7 cellular contexts compared by ENCODE assay signal in the genomic region with DNA sequence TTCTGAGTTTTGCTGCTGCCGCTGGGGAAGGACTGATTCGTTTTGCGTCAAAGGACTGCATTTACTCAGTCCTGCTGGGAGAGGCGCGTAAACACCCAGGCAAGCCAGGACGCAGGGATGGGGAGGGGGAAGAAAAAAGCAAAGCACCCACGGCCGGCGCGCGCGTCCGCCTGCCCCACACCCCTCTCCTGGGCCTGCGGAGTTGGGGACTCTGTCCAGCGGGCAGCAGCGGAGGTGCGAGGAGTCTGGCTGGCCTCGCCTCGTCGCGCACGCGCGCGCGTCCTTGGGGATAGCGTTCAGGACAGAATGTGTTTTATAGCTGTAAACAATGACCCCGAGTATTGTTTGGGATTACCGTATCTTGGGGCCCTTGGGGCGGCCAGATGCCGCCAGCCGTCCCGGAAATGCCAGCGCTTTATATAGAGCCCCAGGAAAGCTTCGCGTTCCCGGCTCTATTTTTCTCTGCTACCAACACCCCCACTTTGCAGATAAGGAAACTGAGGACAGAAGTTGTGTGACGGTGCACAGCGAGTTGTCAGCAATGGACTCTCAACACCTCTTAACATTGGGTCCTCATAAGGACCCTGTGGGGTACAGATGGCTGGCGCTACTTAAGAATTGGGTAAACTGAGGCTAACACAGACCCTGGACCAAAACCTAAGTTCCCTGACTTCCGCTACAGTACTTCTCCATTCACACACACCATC. TPM values are rescaled to one million over a fixed set of nuclear protein-coding genes. Genes with fewer than 3 reads are reported as not detected.
A peak's percentile ranks its signal among the peaks of the same experiment; 100 is the strongest.
DNase-seq lines count a peak whose midpoint lies in the region; ATAC-seq and TF ChIP-seq lines count a peak whose summit lies in the region.

No MANE protein-coding gene starts in this region.

- peak; percentile 49 for DNase-seq in DMS153 (lab: John Stamatoyannopoulos, UW)
- DNase-seq in HFF-Myc (ENCODE audit: extremely low read depth, low read depth): no peak
- DNase-seq in activated CD4-positive, alpha-beta memory T cell treated with anti-CD3 and anti-CD28 coated beads for 36 hours: no peak
- peak; percentile 72 for DNase-seq in fibroblast of the conjunctiva (ENCODE audit: low read depth)
- no peak for DNase-seq in natural killer cell treated with Interleukin-12 subunit alpha and Interleukin-12 subunit beta and Interleukin-15 and Interleukin-18, amount 100 ng/mL, for 72 hours (ENCODE audit: low spot score)
- no peak for DNase-seq in stimulated activated CD4-positive, alpha-beta T cell treated with anti-CD3 and anti-CD28 coated beads, Interleukin-2, amount 100 ng/mL, for 48 hours

- TF ChIP-seq CTCF in HFF-Myc (IDR thresholded peaks at IDR 0.05; ENCODE audit: low read depth, low read length, missing control alignments): no peak

- intact Hi-C loops in activated CD4-positive, alpha-beta memory T cell treated with anti-CD3 and anti-CD28 coated beads for 36 hours (cut with micrococcal nuclease): loop anchor here (1.0 to 10.0 kb wide), 11 partner anchors 18 to 1756 kb away; partner anchors contain the start of genes PPP1CB, WDR43 and YPEL5

- peaks cover 30% of the 10 kb centered on the region for H3K4me1 Mint-ChIP-seq in activated CD4-positive, alpha-beta memory T cell treated with anti-CD3 and anti-CD28 coated beads for 36 hours (ENCODE audit: low read depth)
- peaks cover 28 to 41% of the 10 kb centered on the region in 2 donors for H3K4me1 Mint-ChIP-seq in natural killer cell treated with Interleukin-12 subunit alpha and Interleukin-12 subunit beta and Interleukin-15 and Interleukin-18, amount 100 ng/mL, for 72 hours (ENCODE audit: low read depth in 2 of 2)

- H3K36me3 Mint-ChIP-seq in activated CD4-positive, alpha-beta memory T cell treated with anti-CD3 and anti-CD28 coated beads for 36 hours: peaks cover 2% of the 10 kb centered on the region
- H3K36me3 Mint-ChIP-seq in natural killer cell treated with Interleukin-12 subunit alpha and Interleukin-12 subunit beta and Interleukin-15 and Interleukin-18, amount 100 ng/mL, for 72 hours: peaks cover 6% of the 10 kb centered on the region

- peak overlapping the region; percentile 98 for H3K27ac Mint-ChIP-seq in activated CD4-positive, alpha-beta memory T cell treated with anti-CD3 and anti-CD28 coated beads for 36 hours
- peak overlapping the region in 1 of 2 donors; percentile 84 for H3K27ac Mint-ChIP-seq in natural killer cell treated with Interleukin-12 subunit alpha and Interleukin-12 subunit beta and Interleukin-15 and Interleukin-18, amount 100 ng/mL, for 72 hours

- H3K4me3 Mint-ChIP-seq in activated CD4-positive, alpha-beta memory T cell treated with anti-CD3 and anti-CD28 coated beads for 36 hours: peak overlapping the region; percentile 94
- H3K4me3 Mint-ChIP-seq in natural killer cell treated with Interleukin-12 subunit alpha and Interleukin-12 subunit beta and Interleukin-15 and Interleukin-18, amount 100 ng/mL, for 72 hours: peak overlapping the region; percentile 91

- peak overlapping the region; percentile 83 for H3K4me3 ChIP-seq in HFF-Myc (replicated peaks; ENCODE audit: low read depth, low read length)

- ATAC-seq in natural killer cell treated with Interleukin-12 subunit alpha and Interleukin-12 subunit beta and Interleukin-15 and Interleukin-18, amount 100 ng/mL, for 72 hours: no peak
- ATAC-seq in GM18907 (IDR thresholded peaks at IDR 0.05; ENCODE audit: unreplicated experiment): no peak

- CTCF ChIA-PET in activated CD4-positive, alpha-beta memory T cell treated with anti-CD3 and anti-CD28 coated beads for 36 hours (lab: Charles Lee): interaction anchor here (0.6 to 2.0 kb wide), 9 partner anchors 15 to 708 kb away, joined by 3 to 8 read pairs (median 3); partner anchors contain the start of gene PPP1CB

- H3K9me3 Mint-ChIP-seq in activated CD4-positive, alpha-beta memory T cell treated with anti-CD3 and anti-CD28 coated beads for 36 hours: no peaks in the 10 kb centered on the region
- H3K9me3 Mint-ChIP-seq in natural killer cell treated with Interleukin-12 subunit alpha and Interleukin-12 subunit beta and Interleukin-15 and Interleukin-18, amount 100 ng/mL, for 72 hours: no peaks in the 10 kb centered on the region

- POLR2A ChIA-PET in activated CD4-positive, alpha-beta memory T cell treated with anti-CD3 and anti-CD28 coated beads for 36 hours (lab: Charles Lee): interaction anchor here (0.5 to 3.9 kb wide), 19 partner anchors 10 to 675 kb away, joined by 3 to 37 read pairs (median 5); partner anchors contain the start of genes BABAM2 and RBKS

- peaks cover 2% of the 10 kb centered on the region for H3K27me3 Mint-ChIP-seq in activated CD4-positive, alpha-beta memory T cell treated with anti-CD3 and anti-CD28 coated beads for 36 hours
- no peaks in the 10 kb centered on the region for H3K27me3 Mint-ChIP-seq in natural killer cell treated with Interleukin-12 subunit alpha and Interleukin-12 subunit beta and Interleukin-15 and Interleukin-18, amount 100 ng/mL, for 72 hours

RNA-seq across cellular contexts. Expression of gene FOSL2, which starts 1.6 kb away (rescaled TPM):
- total RNA-seq in activated CD4-positive, alpha-beta memory T cell treated with anti-CD3 and anti-CD28 coated beads for 36 hours: 100 to 1,000 TPM; 172 to 182 TPM
- 10 to 100 TPM; 44.5 to 52.5 TPM for total RNA-seq in natural killer cell treated with Interleukin-12 subunit alpha and Interleukin-12 subunit beta and Interleukin-15 and Interleukin-18, amount 100 ng/mL, for 72 hours

Comparison
In these comparisons a context has a peak if more than half of its experiments do, and no peak if none do; other contexts are left out.
1. DNase-seq: peak in DMS153 (single experiment) and fibroblast of the conjunctiva (single experiment); none in HFF-Myc (single experiment), activated CD4-positive, alpha-beta memory T cell treated with anti-CD3 and anti-CD28 coated beads for 36 hours (single experiment), natural killer cell treated with Interleukin-12 subunit alpha and Interleukin-12 subunit beta and Interleukin-15 and Interleukin-18, amount 100 ng/mL, for 72 hours (single experiment) and stimulated activated CD4-positive, alpha-beta T cell treated with anti-CD3 and anti-CD28 coated beads, Interleukin-2, amount 100 ng/mL, for 48 hours (0 of 2).